17 cellular contexts compared by ENCODE assay signal in the genomic region with DNA sequence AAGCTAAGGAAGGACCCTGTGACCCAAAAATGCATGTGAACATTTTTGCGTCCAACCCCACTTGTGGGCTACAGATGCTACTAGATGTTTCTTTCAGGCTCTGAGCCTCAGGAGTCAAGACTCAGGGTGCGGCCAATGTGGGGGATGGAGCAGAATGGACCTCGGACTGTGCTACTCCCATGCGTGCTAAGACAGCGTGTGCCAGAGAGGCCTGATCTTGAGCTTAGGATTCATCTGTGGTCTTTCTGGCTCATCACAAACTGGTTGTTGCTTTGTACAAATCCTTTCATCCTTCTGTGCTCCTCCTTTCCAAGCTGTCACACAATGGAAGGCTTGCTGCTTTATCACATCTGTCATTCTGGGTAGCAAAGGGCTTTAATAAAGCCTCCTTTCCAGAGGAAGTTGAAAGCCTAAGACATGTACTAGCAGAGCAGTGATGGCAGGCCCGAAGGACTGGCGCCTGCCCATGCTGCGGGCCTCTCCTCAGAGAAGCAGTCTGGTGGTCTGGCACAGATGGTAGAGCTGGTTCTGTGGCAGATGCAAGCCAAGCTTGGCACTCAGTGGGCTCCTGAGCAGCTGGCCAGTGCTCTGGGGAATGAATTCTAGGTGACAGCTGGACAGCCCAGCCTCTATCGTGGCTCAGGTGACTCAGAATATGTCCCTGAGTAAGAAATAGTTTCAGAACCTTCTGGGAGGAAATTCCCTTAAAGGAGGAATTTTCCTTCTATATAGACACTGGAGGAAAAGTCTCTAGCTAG. TPM values are rescaled to one million over a fixed set of nuclear protein-coding genes. Genes with fewer than 3 reads are reported as not detected.
DNase-seq lines count a peak whose midpoint lies in the region; ATAC-seq and TF ChIP-seq lines count a peak whose summit lies in the region.
"Had no signal": no experiment of that assay in that cellular context is flagged by ENCODE, and none has a peak within 500 bp of the region (broad histone marks: within the 10 kb centered on the region; RNA-seq: fewer than 3 reads in every experiment).

No MANE protein-coding gene starts in this region.

- peak overlapping the region; percentile 55 for H3K27ac Mint-ChIP-seq in activated T-cell treated with anti-CD3 and anti-CD28 coated beads, Interleukin-2, amount 50 U/mL, for 24 hours
- H3K27ac Mint-ChIP-seq: B cell; CD4-positive, alpha-beta T cell; GM23338 had no signal

- peak overlapping the region; percentile 12 for H3K27ac ChIP-seq in temporal lobe (ENCODE audit: low read depth, low read length)
- H3K27ac ChIP-seq: 22Rv1, RWPE1 had no signal

- H3K9me3 Mint-ChIP-seq in activated T-cell treated with anti-CD3 and anti-CD28 coated beads, Interleukin-2, amount 50 U/mL, for 24 hours = no peaks in the 10 kb centered on the region
- no peaks in the 10 kb centered on the region for H3K9me3 Mint-ChIP-seq in activated T-cell treated with anti-CD3 and anti-CD28 coated beads, Interleukin-2, amount 50 U/mL, for 4 hours
- H3K9me3 Mint-ChIP-seq: CD4-positive, alpha-beta T cell; GM23338 had no signal

- no peak overlapping the region for H3K4me3 ChIP-seq in BE2C (ENCODE audit: low read depth, low read length)
- H3K4me3 ChIP-seq: GM23338 had no signal

- H3K4me3 Mint-ChIP-seq in activated T-cell treated with anti-CD3 and anti-CD28 coated beads, Interleukin-2, amount 50 U/mL, for 24 hours = no peak overlapping the region
- no peak overlapping the region for H3K4me3 Mint-ChIP-seq in activated T-cell treated with anti-CD3 and anti-CD28 coated beads, Interleukin-2, amount 50 U/mL, for 4 hours
- H3K4me3 Mint-ChIP-seq: B cell; CD4-positive, alpha-beta T cell; GM23338 had no signal

- ATAC-seq in activated T-cell treated with anti-CD3 and anti-CD28 coated beads, Interleukin-2, amount 50 U/mL, for 4 hours = no peak
- no peak for ATAC-seq in HG02623 (IDR thresholded peaks at IDR 0.05; ENCODE audit: unreplicated experiment)
- ATAC-seq: GM23338 had no signal

- H3K36me3 ChIP-seq in BE2C = peaks cover 29% of the 10 kb centered on the region

- peaks cover 65% of the 10 kb centered on the region for H3K36me3 Mint-ChIP-seq in activated T-cell treated with anti-CD3 and anti-CD28 coated beads, Interleukin-2, amount 50 U/mL, for 24 hours (ENCODE audit: low read depth)
- H3K36me3 Mint-ChIP-seq in activated T-cell treated with anti-CD3 and anti-CD28 coated beads, Interleukin-2, amount 50 U/mL, for 4 hours (ENCODE audit: insufficient read depth) = peaks cover 26% of the 10 kb centered on the region

- no peaks in the 10 kb centered on the region for H3K27me3 Mint-ChIP-seq in activated T-cell treated with anti-CD3 and anti-CD28 coated beads, Interleukin-2, amount 50 U/mL, for 24 hours
- no peaks in the 10 kb centered on the region for H3K27me3 Mint-ChIP-seq in activated T-cell treated with anti-CD3 and anti-CD28 coated beads, Interleukin-2, amount 50 U/mL, for 4 hours (ENCODE audit: low read depth)
- H3K27me3 Mint-ChIP-seq: B cell; CD4-positive, alpha-beta T cell had no signal

- no peak for TF ChIP-seq CTCF in BE2C (IDR thresholded peaks at IDR 0.05; ENCODE audit: low read depth, low read length)

- no peaks in the 10 kb centered on the region for H3K4me1 ChIP-seq in BE2C

- no peaks in the 10 kb centered on the region for H3K27me3 ChIP-seq in BE2C

- H3K4me1 Mint-ChIP-seq in activated T-cell treated with anti-CD3 and anti-CD28 coated beads, Interleukin-2, amount 50 U/mL, for 24 hours (ENCODE audit: low read depth) = peaks cover 25% of the 10 kb centered on the region
- peaks cover 2% of the 10 kb centered on the region for H3K4me1 Mint-ChIP-seq in activated T-cell treated with anti-CD3 and anti-CD28 coated beads, Interleukin-2, amount 50 U/mL, for 4 hours (ENCODE audit: low read depth)
- H3K4me1 Mint-ChIP-seq: B cell, GM23338 had no signal

- DNase-seq in activated T-cell treated with anti-CD3 and anti-CD28 coated beads, Interleukin-2, amount 50 U/mL, for 24 hours = no peak
- DNase-seq in activated T-cell treated with anti-CD3 and anti-CD28 coated beads, Interleukin-2, amount 50 U/mL, for 4 hours = no peak
- DNase-seq in NCI-H82 treated with DMSO at 0.1 percent for 48 hours (lab: John Stamatoyannopoulos, UW; ENCODE audit: unreplicated experiment) = peak; percentile 84
- peak; percentile 92 for DNase-seq in myocyte (ENCODE audit: low read depth)
- DNase-seq in cerebellum (ENCODE audit: low spot score) = no peak
- no peak for DNase-seq in BE2C
- DNase-seq: CD4-positive, alpha-beta T cell; DMS79 treated with DMSO at 0.1 percent for 48 hours; NCI-H1930; NCI-H510A treated with DMSO at 0.1 percent for 48 hours; NK-92 treated with Interleukin-12 subunit alpha and Interleukin-12 subunit beta, amount 100 ng/mL, for 24 hours had no signal

- H3K9me3 ChIP-seq in BE2C = no peaks in the 10 kb centered on the region

RNA-seq across cellular contexts. Expression of a gene that starts 27.8 kb away (rescaled TPM):
- total RNA-seq in activated T-cell treated with anti-CD3 and anti-CD28 coated beads, Interleukin-2, amount 50 U/mL, for 4 hours = 10 to 100 TPM; 24.0 to 31.6 (median 29.3) TPM
- total RNA-seq in myocyte (63.1 and 88.9 TPM in 2 replicates), temporal lobe (27.8 TPM), cerebellum (37.2 TPM)
- polyA plus RNA-seq in myocyte (2012) = 53.7 TPM
- polyA plus RNA-seq in BE2C (2012; ENCODE audit: insufficient read depth, insufficient read length, low read depth) = 96.7 TPM

RNA-seq across cellular contexts. Expression of a gene that starts 28.0 kb away (rescaled TPM):
- 100 to 1,000 TPM; 647 to 745 (median 710) TPM for total RNA-seq in activated T-cell treated with anti-CD3 and anti-CD28 coated beads, Interleukin-2, amount 50 U/mL, for 4 hours
- total RNA-seq in myocyte (115 and 133 TPM in 2 replicates), temporal lobe (77.4 TPM), cerebellum (121 TPM)
- polyA plus RNA-seq in myocyte (2012) = 164 TPM
- polyA plus RNA-seq in BE2C (2012; ENCODE audit: insufficient read depth, insufficient read length, low read depth) = 117 TPM

RNA-seq across cellular contexts. Expression of a gene that starts 41.2 kb away (rescaled TPM):
- 10 to 100 TPM; 17.7 to 20.5 (median 19.2) TPM for total RNA-seq in activated T-cell treated with anti-CD3 and anti-CD28 coated beads, Interleukin-2, amount 50 U/mL, for 4 hours
- total RNA-seq in myocyte = 11.4 and 16.8 TPM in 2 replicates
- polyA plus RNA-seq in myocyte (2012) = 9.4 TPM
- total RNA-seq in temporal lobe = 4.9 TPM
- 9.5 TPM for total RNA-seq in cerebellum
- 35.8 TPM for polyA plus RNA-seq in BE2C (2012; ENCODE audit: insufficient read depth, insufficient read length, low read depth)

RNA-seq across cellular contexts. Expression of a gene that starts 56.7 kb away (rescaled TPM):
- 10 to 100 TPM; 15.0 to 18.1 (median 15.6) TPM for total RNA-seq in activated T-cell treated with anti-CD3 and anti-CD28 coated beads, Interleukin-2, amount 50 U/mL, for 4 hours
- total RNA-seq in myocyte (14.4 and 16.5 TPM in 2 replicates), temporal lobe (26.6 TPM), cerebellum (30.3 TPM)
- polyA plus RNA-seq in myocyte (2012) = 22.7 TPM
- polyA plus RNA-seq in BE2C (2012; ENCODE audit: insufficient read depth, insufficient read length, low read depth) = 60.3 TPM

Comparison
In these comparisons a context has a peak if more than half of its experiments do, and no peak if none do; other contexts are left out.
1. DNase-seq: peak in NCI-H82 treated with DMSO at 0.1 percent for 48 hours (single experiment) and myocyte (single experiment); none in activated T-cell treated with anti-CD3 and anti-CD28 coated beads, Interleukin-2, amount 50 U/mL, for 24 hours (single experiment), activated T-cell treated with anti-CD3 and anti-CD28 coated beads, Interleukin-2, amount 50 U/mL, for 4 hours (single experiment), cerebellum (single experiment) and BE2C (single experiment).